Comparison of ENCODE assay signal across 7 cellular contexts in the genomic region with DNA sequence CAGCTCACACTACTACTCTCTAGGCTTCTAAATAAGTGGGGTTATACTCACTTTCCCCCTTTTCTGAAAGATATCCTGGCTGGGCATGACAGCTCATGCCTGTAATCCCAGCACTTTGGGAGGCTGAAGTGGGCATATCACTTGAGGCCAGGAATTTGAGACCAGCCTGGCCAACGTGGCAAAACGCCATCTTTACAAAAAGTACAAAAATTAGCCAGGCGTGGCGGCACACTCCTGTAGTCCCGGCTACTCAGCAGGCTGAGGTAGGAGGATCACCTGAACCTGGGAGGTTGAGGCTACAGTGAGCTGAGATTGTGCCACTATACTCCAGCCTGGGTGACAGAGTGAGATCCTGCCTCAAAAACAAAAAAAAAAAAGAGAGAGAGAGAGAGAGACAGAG. TPM values are rescaled to one million over a fixed set of nuclear protein-coding genes. Genes with fewer than 3 reads are reported as not detected.
DNase-seq lines count a peak whose midpoint lies in the region; ATAC-seq and TF ChIP-seq lines count a peak whose summit lies in the region.
"Not testable (repeated sequence)": the region's sequence is repeated elsewhere in the genome, so short reads cannot be mapped to it uniquely, and the experiment has no call there.

No MANE protein-coding gene starts in this region.

- not testable (repeated sequence) for TF ChIP-seq CTCF in H9 (conservative IDR thresholded peaks at IDR 0.05); esophagus muscularis mucosa (IDR thresholded peaks at IDR 0.05); nephron progenitor cell (IDR thresholded peaks at IDR 0.05); thyroid gland (IDR thresholded peaks at IDR 0.05)

- TF ChIP-seq EP300 in esophagus muscularis mucosa (IDR thresholded peaks at IDR 0.05) = not testable (repeated sequence)

- H3K79me2 ChIP-seq in H9 (ENCODE audit: insufficient read depth, low read length) = not testable (repeated sequence)

- not testable (repeated sequence) for H3K56ac ChIP-seq in H9 (ENCODE audit: insufficient read length, low read depth, low read length)

- not testable (repeated sequence) for H2BK12ac ChIP-seq in H9 (ENCODE audit: insufficient read length, low read depth, low read length)

- H2BK15ac ChIP-seq in H9 (ENCODE audit: low read depth, low read length) = not testable (repeated sequence)

- not testable (repeated sequence) for H4K8ac ChIP-seq in H9 (replicated peaks; ENCODE audit: insufficient read length, low read depth, low read length)

- not testable (repeated sequence) for H3K27me3 Mint-ChIP-seq in H9 (ENCODE audit: low read depth); activated T-cell treated with anti-CD3 and anti-CD28 coated beads, Interleukin-2, amount 50 U/mL, for 72 hours (ENCODE audit: low read depth); nephron progenitor cell (ENCODE audit: low read depth, poor library complexity)

- H3T11ph ChIP-seq in H9 (ENCODE audit: low read length) = not testable (repeated sequence)

- H3K9ac ChIP-seq in H9 (ENCODE audit: extremely low read depth, insufficient read length, low read length) = not testable (repeated sequence)

- not testable (repeated sequence) for H3K4me2 ChIP-seq in H9 (ENCODE audit: insufficient read depth, insufficient read length, low read length)

- H3K36me3 Mint-ChIP-seq in H9 (ENCODE audit: insufficient read depth in 1 of 3, low read depth in 3 of 3) (peaks cover 4 to 35% (median 25%) of the 10 kb centered on the region in 3 experiments; a peak in 6 of 7 replicates), nephron progenitor cell (ENCODE audit: low read depth) (peaks cover 25% of the 10 kb centered on the region)
- not testable (repeated sequence) for H3K36me3 Mint-ChIP-seq in activated T-cell treated with anti-CD3 and anti-CD28 coated beads, Interleukin-2, amount 50 U/mL, for 72 hours (ENCODE audit: insufficient read depth in 2 of 2)

- not testable (repeated sequence) for H4K91ac ChIP-seq in H9 (ENCODE audit: insufficient read length, low read depth, low read length)

- not testable (repeated sequence) for H3K27me3 ChIP-seq in H9 (ENCODE audit: insufficient read depth, low read length); esophagus muscularis mucosa; thyroid gland

- H3K4me1 ChIP-seq in H9 (ENCODE audit: insufficient read depth, low read length) = not testable (repeated sequence)
- H3K4me1 ChIP-seq in esophagus muscularis mucosa = peaks cover 0 to 85% (median 76%) of the 10 kb centered on the region in 4 donors
- peaks cover 48 to 61% of the 10 kb centered on the region in 2 donors for H3K4me1 ChIP-seq in thyroid gland

- H3K9me3 Mint-ChIP-seq in H9; activated T-cell treated with anti-CD3 and anti-CD28 coated beads, Interleukin-2, amount 50 U/mL, for 72 hours; nephron progenitor cell: not testable (repeated sequence)

- not testable (repeated sequence) for TF ChIP-seq POLR2A in esophagus muscularis mucosa (IDR thresholded peaks at IDR 0.05; ENCODE audit: low read depth); thyroid gland (IDR thresholded peaks at IDR 0.05)

- H3K4ac ChIP-seq in H9 (ENCODE audit: low read depth, low read length) = not testable (repeated sequence)

- not testable (repeated sequence) for ATAC-seq in activated T-cell treated with anti-CD3 and anti-CD28 coated beads, Interleukin-2, amount 50 U/mL, for 72 hours (replicated peaks in 1 of 2)

- intact Hi-C loops in esophagus muscularis mucosa (cut with DNase I) (loop anchor here (5.0 kb wide), 2 partner anchors 58 to 418 kb away; partner anchors contain the start of gene ATL2), thyroid gland (cut with DNase I) (loop anchor here (10.0 kb wide), 1 partner anchor 186 kb away; no protein-coding TSS in a partner anchor)

- not testable (repeated sequence) for H2AFZ ChIP-seq in H9 (ENCODE audit: low read length)

- peaks cover 6 to 34% (median 25%) of the 10 kb centered on the region in 4 donors for H3K36me3 ChIP-seq in esophagus muscularis mucosa
- not testable (repeated sequence) for H3K36me3 ChIP-seq in thyroid gland

- not testable (repeated sequence) for H3K9me3 ChIP-seq in H9 (ENCODE audit: control insufficient read depth, low read depth, low read length); esophagus muscularis mucosa; thyroid gland

- H3K4me1 Mint-ChIP-seq in H9 = not testable (repeated sequence)
- H3K4me1 Mint-ChIP-seq in activated T-cell treated with anti-CD3 and anti-CD28 coated beads, Interleukin-2, amount 50 U/mL, for 72 hours (ENCODE audit: low read depth) = peaks cover 29% of the 10 kb centered on the region
- H3K4me1 Mint-ChIP-seq in nephron progenitor cell = peaks cover 32% of the 10 kb centered on the region

- H3K14ac ChIP-seq in H9 (ENCODE audit: insufficient read depth, low read length) = not testable (repeated sequence)

- H3K23me2 ChIP-seq in H9 (ENCODE audit: insufficient read length, low read depth, low read length, poor library complexity, severe bottlenecking) = not testable (repeated sequence)

- H3K27ac ChIP-seq in H9 (ENCODE audit: insufficient read length, low read depth, low read length) = not testable (repeated sequence)
- H3K27ac ChIP-seq in esophagus muscularis mucosa (replicated peaks in 1 of 4) (peak overlapping the region; percentile 13 to 69 (median 44)), thyroid gland (peak overlapping the region; percentile 52 to 79 (median 75))

- not testable (repeated sequence) for H2BK120ac ChIP-seq in H9 (ENCODE audit: low read depth, low read length, poor library complexity, severe bottlenecking)

- not testable (repeated sequence) for H3K4me3 ChIP-seq in esophagus muscularis mucosa; thyroid gland (replicated peaks in 1 of 3)

- WGBS in H9 (ENCODE audit: extremely low coverage, insufficient read length, low lambda C conversion rate) = no CpG with 5 or more reads among the region's 5 CpGs
- WGBS in esophagus muscularis mucosa = 78% methylated on average over 5 of the region's 5 CpGs
- WGBS in thyroid gland, 2 donors = 13 to 56% methylated on average over 5 of the region's 5 CpGs

- not testable (repeated sequence) for H3K4me3 Mint-ChIP-seq in H9; activated T-cell treated with anti-CD3 and anti-CD28 coated beads, Interleukin-2, amount 50 U/mL, for 72 hours; nephron progenitor cell

- H3K79me1 ChIP-seq in H9 (ENCODE audit: insufficient read depth, low read depth, low read length, poor library complexity, severe bottlenecking) = not testable (repeated sequence)

- not testable (repeated sequence) for H2AK5ac ChIP-seq in H9 (ENCODE audit: insufficient read length, low read length)

- H3K27ac Mint-ChIP-seq in H9 (peak overlapping the region; percentile 15 to 76 (median 58); a peak in 5 of 7 replicates), nephron progenitor cell (peak overlapping the region; percentile 95)
- H3K27ac Mint-ChIP-seq in activated T-cell treated with anti-CD3 and anti-CD28 coated beads, Interleukin-2, amount 50 U/mL, for 72 hours = peak overlapping the region; percentile 28

- H3K23ac ChIP-seq in H9 (ENCODE audit: insufficient read length, low read depth, low read length) = not testable (repeated sequence)

- not testable (repeated sequence) for H2BK5ac ChIP-seq in H9 (ENCODE audit: insufficient read length, low read length)

- not testable (repeated sequence) for H4K20me1 ChIP-seq in H9 (ENCODE audit: control insufficient read depth, insufficient read depth, insufficient read length)

- not testable (repeated sequence) for DNase-seq in H9; activated T-cell treated with anti-CD3 and anti-CD28 coated beads, Interleukin-2, amount 50 U/mL, for 72 hours; esophagus muscularis mucosa (ENCODE audit: extremely low spot score); nephron progenitor cell
- DNase-seq in NCI-H524 (lab: John Stamatoyannopoulos, UW) (peak; percentile 45 to 52), left kidney (ENCODE audit: low read depth, low spot score) (peak; percentile 8), thyroid gland (peak; percentile 93 to 94)

- H3K18ac ChIP-seq in H9 (ENCODE audit: insufficient read length, low read depth, low read length) = not testable (repeated sequence)

- not testable (repeated sequence) for H2BK20ac ChIP-seq in H9 (ENCODE audit: low read depth, low read length, poor library complexity, severe bottlenecking)

- H4K5ac ChIP-seq in H9 (ENCODE audit: insufficient read length, low read depth, low read length) = not testable (repeated sequence)

RNA-seq across cellular contexts. Expression of gene ATL2, which starts 57.8 kb away (rescaled TPM):
- 66.7 and 70.9 TPM in 2 replicates for total RNA-seq in H9 (2021)
- 10 to 100 TPM; 55.0 to 63.5 TPM for total RNA-seq in activated T-cell treated with anti-CD3 and anti-CD28 coated beads, Interleukin-2, amount 50 U/mL, for 72 hours
- total RNA-seq in esophagus muscularis mucosa = 100 to 1,000 TPM; 159 to 260 (median 231) TPM
- 100 to 1,000 TPM; 126 to 267 (median 146) TPM for total RNA-seq in thyroid gland

Comparison
In these comparisons a context has a peak if more than half of its experiments do, and no peak if none do; other contexts are left out.
1. H3K27ac Mint-ChIP-seq: peak in every context shown above with its lines; median percentile 95 in nephron progenitor cell; 58 in H9; 28 in activated T-cell treated with anti-CD3 and anti-CD28 coated beads, Interleukin-2, amount 50 U/mL, for 72 hours.